In genomic region chr2:65826567-65826966, GRCh38 we compare ENCODE assay signal across 29 cellular contexts.
"Had no signal": no experiment of that assay in that cellular context is flagged by ENCODE, and none has a peak within 500 bp of the region (broad histone marks: within the 10 kb centered on the region; RNA-seq: fewer than 3 reads in every experiment).

No MANE protein-coding gene starts in this region.

- H3K4me1 ChIP-seq: lower lobe of right lung, pancreas, prostate gland, stomach, testis, thyroid gland, transverse colon, upper lobe of left lung, vagina had no signal

- H3K27ac Mint-ChIP-seq: immature natural killer cell; naive thymus-derived CD8-positive, alpha-beta T cell; nephron; stimulated activated naive B cell treated with anti-CD40 and anti-IgM and Interleukin-4, amounts not matched to agents 10 μg/mL and 1 μg/mL and 100 μg/mL, for 72 hours had no signal

- H3K36me3 Mint-ChIP-seq: naive thymus-derived CD8-positive, alpha-beta T cell; stimulated activated naive B cell treated with anti-CD40 and anti-IgM and Interleukin-4, amounts not matched to agents 10 μg/mL and 1 μg/mL and 100 μg/mL, for 72 hours had no signal

- DNase-seq: hypothalamus; immature natural killer cell; kidney; lower lobe of right lung; mammary epithelial cell; mesenchymal stem cell; naive thymus-derived CD8-positive, alpha-beta T cell; nucleus accumbens; pancreas; posterior cingulate gyrus; retina; stimulated activated CD4-positive, alpha-beta T cell treated with anti-CD3 and anti-CD28 coated beads, Interleukin-12 subunit alpha, Interleukin-12 subunit beta, amount 100 ng/mL, for 4 hours; stimulated activated CD4-positive, alpha-beta T cell treated with anti-CD3 and anti-CD28 coated beads, Interleukin-15, amount 100 ng/mL, for 24 hours; stimulated activated CD4-positive, alpha-beta T cell treated with anti-CD3 and anti-CD28 coated beads, Interleukin-2, amount 100 ng/mL, for 24 hours; stimulated activated CD4-positive, alpha-beta T cell treated with anti-CD3 and anti-CD28 coated beads, Interleukin-4, amount 100 ng/mL, for 1 hour; stimulated activated naive B cell treated with anti-CD40 and anti-IgM and Interleukin-4, amounts not matched to agents 10 μg/mL and 1 μg/mL and 100 μg/mL, for 72 hours; stimulated activated naive CD8-positive, alpha-beta T cell treated with anti-CD3 and anti-CD28 coated beads, Interleukin-15, Interleukin-2, amounts not matched to agents 100 U/mL and 50 U/mL, for 24 hours; stomach; testis; thyroid gland; transverse colon; upper lobe of left lung had no signal

- H3K27me3 ChIP-seq: pancreas, testis, thyroid gland, transverse colon, upper lobe of left lung, vagina had no signal

- ATAC-seq: lower lobe of right lung; naive thymus-derived CD8-positive, alpha-beta T cell; pancreas; sciatic nerve; stimulated activated naive B cell treated with anti-CD40 and anti-IgM and Interleukin-4, amounts not matched to agents 10 μg/mL and 1 μg/mL and 100 μg/mL, for 72 hours; stimulated activated naive CD8-positive, alpha-beta T cell treated with anti-CD3 and anti-CD28 coated beads, Interleukin-15, Interleukin-2, amounts not matched to agents 100 U/mL and 50 U/mL, for 24 hours had no signal

- H3K4me3 Mint-ChIP-seq: immature natural killer cell; naive thymus-derived CD8-positive, alpha-beta T cell; nephron; neural crest cell; stimulated activated naive B cell treated with anti-CD40 and anti-IgM and Interleukin-4, amounts not matched to agents 10 μg/mL and 1 μg/mL and 100 μg/mL, for 72 hours had no signal

- H3K4me1 Mint-ChIP-seq: immature natural killer cell; naive thymus-derived CD8-positive, alpha-beta T cell; neural crest cell; stimulated activated naive B cell treated with anti-CD40 and anti-IgM and Interleukin-4, amounts not matched to agents 10 μg/mL and 1 μg/mL and 100 μg/mL, for 72 hours had no signal

- FAIRE-seq: islet of Langerhans, kidney, pancreas had no signal

- H3K27ac ChIP-seq: lower lobe of right lung, pancreas, prostate gland, skin epidermis, stomach, testis, thyroid gland, transverse colon, upper lobe of left lung, vagina had no signal

- H3K9me3 ChIP-seq: lower lobe of right lung, pancreas, prostate gland, stomach, testis, thyroid gland, transverse colon, upper lobe of left lung, vagina had no signal

- H3K4me3 ChIP-seq: lower lobe of right lung, pancreas, prostate gland, skin epidermis, stomach, testis, thyroid gland, transverse colon, upper lobe of left lung, vagina had no signal

- H3K36me3 ChIP-seq: lower lobe of right lung, pancreas, prostate gland, stomach, thyroid gland, transverse colon, upper lobe of left lung, vagina had no signal
